In the genomic region with DNA sequence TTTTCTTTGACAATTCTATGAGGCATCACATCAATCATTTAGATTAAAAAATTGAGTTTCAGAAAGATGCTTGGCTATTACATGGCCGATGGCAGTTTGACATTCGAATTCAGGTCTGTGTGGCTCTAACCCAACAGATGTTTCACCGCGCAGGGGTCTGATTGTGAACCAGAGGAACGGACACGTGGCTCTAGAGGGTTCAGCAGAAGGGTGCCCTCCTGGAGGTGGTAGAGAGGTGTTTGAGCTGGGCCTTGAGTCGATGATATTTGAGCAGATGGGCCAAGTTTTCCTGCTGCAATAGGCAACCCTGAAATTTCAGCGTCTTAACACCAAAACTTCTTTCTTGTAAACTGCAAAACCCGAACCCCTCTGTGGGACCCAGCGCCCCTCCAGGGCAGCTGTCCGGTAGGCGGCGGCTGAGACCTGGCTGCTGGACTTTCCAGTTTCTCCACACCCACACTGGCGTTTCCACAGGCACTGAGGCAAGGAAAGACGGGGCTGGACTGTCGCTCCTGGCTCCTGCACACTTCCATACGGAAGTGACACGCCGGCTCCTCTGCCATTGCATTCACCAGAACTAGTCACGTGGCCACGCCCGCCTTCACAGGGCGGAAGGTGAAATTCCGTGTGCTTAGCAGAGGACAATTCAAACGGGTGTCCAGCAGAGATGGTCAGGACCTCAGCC, we compare ENCODE assay signal across 1 cellular context.
TF ChIP-seq lines count a peak whose summit lies in the region.

No MANE protein-coding gene starts in this region.

TF ChIP-seq in HepG2, 621 proteins besides CTCF, POLR2A, EP300 and RAD21 (continued from another document):
- TF ChIP-seq, protein P1, sequence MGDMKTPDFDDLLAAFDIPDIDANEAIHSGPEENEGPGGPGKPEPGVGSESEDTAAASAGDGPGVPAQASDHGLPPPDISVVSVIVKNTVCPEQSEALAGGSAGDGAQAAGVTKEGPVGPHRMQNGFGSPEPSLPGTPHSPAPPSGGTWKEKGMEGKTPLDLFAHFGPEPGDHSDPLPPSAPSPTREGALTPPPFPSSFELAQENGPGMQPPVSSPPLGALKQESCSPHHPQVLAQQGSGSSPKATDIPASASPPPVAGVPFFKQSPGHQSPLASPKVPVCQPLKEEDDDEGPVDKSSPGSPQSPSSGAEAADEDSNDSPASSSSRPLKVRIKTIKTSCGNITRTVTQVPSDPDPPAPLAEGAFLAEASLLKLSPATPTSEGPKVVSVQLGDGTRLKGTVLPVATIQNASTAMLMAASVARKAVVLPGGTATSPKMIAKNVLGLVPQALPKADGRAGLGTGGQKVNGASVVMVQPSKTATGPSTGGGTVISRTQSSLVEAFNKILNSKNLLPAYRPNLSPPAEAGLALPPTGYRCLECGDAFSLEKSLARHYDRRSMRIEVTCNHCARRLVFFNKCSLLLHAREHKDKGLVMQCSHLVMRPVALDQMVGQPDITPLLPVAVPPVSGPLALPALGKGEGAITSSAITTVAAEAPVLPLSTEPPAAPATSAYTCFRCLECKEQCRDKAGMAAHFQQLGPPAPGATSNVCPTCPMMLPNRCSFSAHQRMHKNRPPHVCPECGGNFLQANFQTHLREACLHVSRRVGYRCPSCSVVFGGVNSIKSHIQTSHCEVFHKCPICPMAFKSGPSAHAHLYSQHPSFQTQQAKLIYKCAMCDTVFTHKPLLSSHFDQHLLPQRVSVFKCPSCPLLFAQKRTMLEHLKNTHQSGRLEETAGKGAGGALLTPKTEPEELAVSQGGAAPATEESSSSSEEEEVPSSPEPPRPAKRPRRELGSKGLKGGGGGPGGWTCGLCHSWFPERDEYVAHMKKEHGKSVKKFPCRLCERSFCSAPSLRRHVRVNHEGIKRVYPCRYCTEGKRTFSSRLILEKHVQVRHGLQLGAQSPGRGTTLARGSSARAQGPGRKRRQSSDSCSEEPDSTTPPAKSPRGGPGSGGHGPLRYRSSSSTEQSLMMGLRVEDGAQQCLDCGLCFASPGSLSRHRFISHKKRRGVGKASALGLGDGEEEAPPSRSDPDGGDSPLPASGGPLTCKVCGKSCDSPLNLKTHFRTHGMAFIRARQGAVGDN (CRISPR knock-in tag; IDR thresholded peaks at IDR 0.05): peak; percentile 21; the same call in 1 of the 2 replicates
- TF ChIP-seq, protein P2, sequence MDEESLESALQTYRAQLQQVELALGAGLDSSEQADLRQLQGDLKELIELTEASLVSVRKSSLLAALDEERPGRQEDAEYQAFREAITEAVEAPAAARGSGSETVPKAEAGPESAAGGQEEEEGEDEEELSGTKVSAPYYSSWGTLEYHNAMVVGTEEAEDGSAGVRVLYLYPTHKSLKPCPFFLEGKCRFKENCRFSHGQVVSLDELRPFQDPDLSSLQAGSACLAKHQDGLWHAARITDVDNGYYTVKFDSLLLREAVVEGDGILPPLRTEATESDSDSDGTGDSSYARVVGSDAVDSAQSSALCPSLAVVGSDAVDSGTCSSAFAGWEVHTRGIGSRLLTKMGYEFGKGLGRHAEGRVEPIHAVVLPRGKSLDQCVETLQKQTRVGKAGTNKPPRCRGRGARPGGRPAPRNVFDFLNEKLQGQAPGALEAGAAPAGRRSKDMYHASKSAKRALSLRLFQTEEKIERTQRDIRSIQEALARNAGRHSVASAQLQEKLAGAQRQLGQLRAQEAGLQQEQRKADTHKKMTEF (CRISPR knock-in tag; IDR thresholded peaks at IDR 0.05): no peak
- TF ChIP-seq, protein P3, sequence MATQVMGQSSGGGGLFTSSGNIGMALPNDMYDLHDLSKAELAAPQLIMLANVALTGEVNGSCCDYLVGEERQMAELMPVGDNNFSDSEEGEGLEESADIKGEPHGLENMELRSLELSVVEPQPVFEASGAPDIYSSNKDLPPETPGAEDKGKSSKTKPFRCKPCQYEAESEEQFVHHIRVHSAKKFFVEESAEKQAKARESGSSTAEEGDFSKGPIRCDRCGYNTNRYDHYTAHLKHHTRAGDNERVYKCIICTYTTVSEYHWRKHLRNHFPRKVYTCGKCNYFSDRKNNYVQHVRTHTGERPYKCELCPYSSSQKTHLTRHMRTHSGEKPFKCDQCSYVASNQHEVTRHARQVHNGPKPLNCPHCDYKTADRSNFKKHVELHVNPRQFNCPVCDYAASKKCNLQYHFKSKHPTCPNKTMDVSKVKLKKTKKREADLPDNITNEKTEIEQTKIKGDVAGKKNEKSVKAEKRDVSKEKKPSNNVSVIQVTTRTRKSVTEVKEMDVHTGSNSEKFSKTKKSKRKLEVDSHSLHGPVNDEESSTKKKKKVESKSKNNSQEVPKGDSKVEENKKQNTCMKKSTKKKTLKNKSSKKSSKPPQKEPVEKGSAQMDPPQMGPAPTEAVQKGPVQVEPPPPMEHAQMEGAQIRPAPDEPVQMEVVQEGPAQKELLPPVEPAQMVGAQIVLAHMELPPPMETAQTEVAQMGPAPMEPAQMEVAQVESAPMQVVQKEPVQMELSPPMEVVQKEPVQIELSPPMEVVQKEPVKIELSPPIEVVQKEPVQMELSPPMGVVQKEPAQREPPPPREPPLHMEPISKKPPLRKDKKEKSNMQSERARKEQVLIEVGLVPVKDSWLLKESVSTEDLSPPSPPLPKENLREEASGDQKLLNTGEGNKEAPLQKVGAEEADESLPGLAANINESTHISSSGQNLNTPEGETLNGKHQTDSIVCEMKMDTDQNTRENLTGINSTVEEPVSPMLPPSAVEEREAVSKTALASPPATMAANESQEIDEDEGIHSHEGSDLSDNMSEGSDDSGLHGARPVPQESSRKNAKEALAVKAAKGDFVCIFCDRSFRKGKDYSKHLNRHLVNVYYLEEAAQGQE (IDR thresholded peaks at IDR 0.05; ENCODE audit: borderline replicate concordance in 1 of 2, low read depth in 1 of 2, low read length in 2 of 2): no peak
- TF ChIP-seq HNRNPLL (IDR thresholded peaks at IDR 0.05; ENCODE audit: low read depth, low read length, poor library complexity, severe bottlenecking): peak; percentile 21
